Comparison of ENCODE assay signal across 29 cellular contexts in genomic region chr3:25785826-25786225, GRCh38. TPM values are rescaled to one million over a fixed set of nuclear protein-coding genes. Genes with fewer than 3 reads are reported as not detected.
DNase-seq lines count a peak whose midpoint lies in the region; FAIRE-seq and TF ChIP-seq lines count a peak whose summit lies in the region.
"Had no signal": no experiment of that assay in that cellular context is flagged by ENCODE, and none has a peak within 500 bp of the region (broad histone marks: within the 10 kb centered on the region; RNA-seq: fewer than 3 reads in every experiment).

No MANE protein-coding gene starts in this region.

- no peak overlapping the region for H4K91ac ChIP-seq in neuronal stem cell (ENCODE audit: low read depth, low read length, poor library complexity)

- H3K27me3 ChIP-seq in bronchial epithelial cell (ENCODE audit: control insufficient read depth, insufficient read depth, low read length): no peaks in the 10 kb centered on the region
- H3K27me3 ChIP-seq in neuronal stem cell (ENCODE audit: control insufficient read depth in 3 of 3, insufficient read depth in 3 of 3, low read depth in 1 of 3, low read length in 3 of 3): no peaks in the 10 kb centered on the region
- H3K27me3 ChIP-seq: body of pancreas, dorsolateral prefrontal cortex, gastroesophageal sphincter, right atrium auricular region, suprapubic skin, upper lobe of right lung had no signal

- H2BK15ac ChIP-seq in neuronal stem cell (ENCODE audit: low read length): no peak overlapping the region

- H3K36me3 ChIP-seq in bronchial epithelial cell (ENCODE audit: control insufficient read depth, insufficient read depth, low read length): no peaks in the 10 kb centered on the region
- H3K36me3 ChIP-seq in neuronal stem cell (replicated peaks in 1 of 2; ENCODE audit: control insufficient read depth in 2 of 2, insufficient read depth in 2 of 2, low read length in 2 of 2): no peaks in the 10 kb centered on the region
- H3K36me3 ChIP-seq: gastroesophageal sphincter, right atrium auricular region, suprapubic skin, upper lobe of right lung had no signal

- no peak for FAIRE-seq in bronchial epithelial cell (lab: Jason Lieb, UNC)
- FAIRE-seq: endometrium had no signal

- WGBS in neuronal stem cell (ENCODE audit: extremely low coverage in 2 of 2, insufficient read length in 2 of 2, insufficient replicate concordance in 1 of 2), 2 donors: no CpG with 5 or more reads among the region's 3 CpGs

- no peak overlapping the region for H2AFZ ChIP-seq in neuronal stem cell (ENCODE audit: low read length)

- DNase-seq in DMS 273 (lab: John Stamatoyannopoulos, UW; ENCODE audit: unreplicated experiment): peak; percentile 9
- no peak for DNase-seq in DMS 273 treated with DMSO at 0.1 percent for 48 hours (lab: John Stamatoyannopoulos, UW)
- peak; percentile 17 for DNase-seq in NCI-H226
- DNase-seq in bronchial epithelial cell (ENCODE audit: low read depth): peak; percentile 78
- DNase-seq in neuronal stem cell (ENCODE audit: low spot score): no peak
- DNase-seq in SHP77 (lab: John Stamatoyannopoulos, UW): no peak
- no peak for DNase-seq in middle frontal gyrus (ENCODE audit: extremely low spot score, low spot score)
- DNase-seq: activated CD4-positive, alpha-beta T cell treated with anti-CD3 and anti-CD28 coated beads for 36 hours; activated naive CD4-positive, alpha-beta T cell treated with anti-CD3 and anti-CD28 coated beads for 36 hours; body of pancreas; COR-L47; dorsolateral prefrontal cortex; left cardiac atrium; NCI-H1092; NCI-H1694; NCI-H2171; NCI-H524 treated with DMSO at 0.1 percent for 48 hours; stimulated activated naive CD4-positive, alpha-beta T cell treated with Interleukin-2 at 50 U/mL for 16 hours; upper lobe of right lung had no signal

- H3K18ac ChIP-seq in neuronal stem cell (ENCODE audit: low read length): no peak overlapping the region

- no peaks in the 10 kb centered on the region for H3K79me1 ChIP-seq in neuronal stem cell (ENCODE audit: low read depth, low read length)

- H2BK12ac ChIP-seq in neuronal stem cell (ENCODE audit: low read length): no peak overlapping the region

- H3K4me1 Mint-ChIP-seq in nephron: peaks cover 57% of the 10 kb centered on the region

- no peak overlapping the region for H3K4me2 ChIP-seq in neuronal stem cell (ENCODE audit: insufficient read depth, low read length, poor library complexity, severe bottlenecking)
- H3K4me2 ChIP-seq: smooth muscle cell had no signal

- H2BK120ac ChIP-seq in neuronal stem cell (ENCODE audit: low read depth, low read length): no peak overlapping the region

- no peak overlapping the region for H2AK5ac ChIP-seq in neuronal stem cell (ENCODE audit: low read depth, low read length)

- peak overlapping the region; percentile 40 to 75 (median 58) for H3K4me3 Mint-ChIP-seq in nephron
- H3K4me3 Mint-ChIP-seq: activated CD4-positive, alpha-beta T cell treated with anti-CD3 and anti-CD28 coated beads for 36 hours; activated naive CD4-positive, alpha-beta T cell treated with anti-CD3 and anti-CD28 coated beads for 36 hours had no signal

- H3K4me3 ChIP-seq in bronchial epithelial cell (ENCODE audit: low read depth, low read length): no peak overlapping the region
- H3K4me3 ChIP-seq in neuronal stem cell (ENCODE audit: low read length in 2 of 2): no peak overlapping the region
- H3K4me3 ChIP-seq: body of pancreas, dorsolateral prefrontal cortex, gastroesophageal sphincter, lung, right atrium auricular region, smooth muscle cell, suprapubic skin, upper lobe of right lung had no signal

- no peak overlapping the region for H3K27ac ChIP-seq in neuronal stem cell (replicated peaks; ENCODE audit: low read length)
- H3K27ac ChIP-seq: 22Rv1, body of pancreas, C4-2B, dorsolateral prefrontal cortex, gastroesophageal sphincter, right atrium auricular region, suprapubic skin, upper lobe of right lung had no signal

- H3K14ac ChIP-seq in neuronal stem cell (ENCODE audit: low read length): no peak overlapping the region

- peak overlapping the region in 1 of 3 experiments; percentile 4 for H3K27ac Mint-ChIP-seq in nephron
- H3K27ac Mint-ChIP-seq: activated CD4-positive, alpha-beta T cell treated with anti-CD3 and anti-CD28 coated beads for 36 hours; activated naive CD4-positive, alpha-beta T cell treated with anti-CD3 and anti-CD28 coated beads for 36 hours; IgD-negative memory B cell had no signal

- no peaks in the 10 kb centered on the region for H3K9me3 ChIP-seq in neuronal stem cell (replicated peaks in 1 of 2; ENCODE audit: control insufficient read depth in 2 of 2, insufficient read depth in 1 of 2, low read depth in 1 of 2, low read length in 2 of 2)
- H3K9me3 ChIP-seq: body of pancreas, gastroesophageal sphincter, right atrium auricular region, suprapubic skin, upper lobe of right lung had no signal

- H3K36me3 Mint-ChIP-seq in nephron (ENCODE audit: low read depth): peaks cover under 1% of the 10 kb centered on the region
- H3K36me3 Mint-ChIP-seq: IgD-negative memory B cell had no signal

- TF ChIP-seq CTCF in bronchial epithelial cell (IDR thresholded peaks at IDR 0.05; ENCODE audit: insufficient read depth, low read length, severe bottlenecking) (no peak), nephron (IDR thresholded peaks at IDR 0.05; ENCODE audit: unreplicated experiment in 3 of 3) (no peak)

- no peak overlapping the region for H3K4ac ChIP-seq in neuronal stem cell (ENCODE audit: low read length)

- H3K23ac ChIP-seq in neuronal stem cell (ENCODE audit: low read depth, low read length, poor library complexity): no peak overlapping the region

- H4K8ac ChIP-seq in neuronal stem cell (ENCODE audit: low read depth, low read length): no peak overlapping the region

- H2BK5ac ChIP-seq in neuronal stem cell (ENCODE audit: low read length): no peak overlapping the region

- peaks cover 0 to 3% of the 10 kb centered on the region in 2 donors for H3K4me1 ChIP-seq in neuronal stem cell (ENCODE audit: control insufficient read depth in 2 of 2, insufficient read depth in 1 of 2, low read depth in 1 of 2, low read length in 2 of 2)

- no peaks in the 10 kb centered on the region for H3K27me3 Mint-ChIP-seq in nephron (ENCODE audit: low read depth)
- H3K27me3 Mint-ChIP-seq: activated CD4-positive, alpha-beta T cell treated with anti-CD3 and anti-CD28 coated beads for 36 hours; IgD-negative memory B cell had no signal

- H3K9me3 Mint-ChIP-seq in nephron: no peaks in the 10 kb centered on the region
- H3K9me3 Mint-ChIP-seq: activated naive CD4-positive, alpha-beta T cell treated with anti-CD3 and anti-CD28 coated beads for 36 hours; IgD-negative memory B cell had no signal

- H3K9ac ChIP-seq in neuronal stem cell (ENCODE audit: low read depth, low read length, poor library complexity): no peak overlapping the region

RNA-seq across cellular contexts. Expression of gene NGLY1, which starts 2.6 kb away (rescaled TPM):
- 24.0 and 32.0 TPM in 2 replicates for total RNA-seq in bronchial epithelial cell
- 11.5 TPM for polyA plus RNA-seq in neuronal stem cell (2013, experiment 1 of 2)
- 10.1 TPM for polyA plus RNA-seq in neuronal stem cell (2013, experiment 2 of 2)

RNA-seq across cellular contexts. Expression of gene OXSM, which starts 4.1 kb away (rescaled TPM):
- 18.4 and 24.0 TPM in 2 replicates for total RNA-seq in bronchial epithelial cell
- 2.2 TPM for polyA plus RNA-seq in neuronal stem cell (2013, experiment 1 of 2)
- 2.4 TPM for polyA plus RNA-seq in neuronal stem cell (2013, experiment 2 of 2)

Comparison
In these comparisons a context has a peak if more than half of its experiments do, and no peak if none do; other contexts are left out.
1. DNase-seq: peak in DMS 273 (single experiment), NCI-H226 (single experiment) and bronchial epithelial cell (single experiment); none in DMS 273 treated with DMSO at 0.1 percent for 48 hours (single experiment), neuronal stem cell (single experiment), SHP77 (0 of 2) and middle frontal gyrus (single experiment).